12 cellular contexts compared by ENCODE assay signal in genomic region chr22:21815958-21816357, GRCh38. TPM values are rescaled to one million over a fixed set of nuclear protein-coding genes. Genes with fewer than 3 reads are reported as not detected.
DNase-seq lines count a peak whose midpoint lies in the region; ATAC-seq, FAIRE-seq and TF ChIP-seq lines count a peak whose summit lies in the region.
"Had no signal": no experiment of that assay in that cellular context is flagged by ENCODE, and none has a peak within 500 bp of the region (broad histone marks: within the 10 kb centered on the region; RNA-seq: fewer than 3 reads in every experiment).

No MANE protein-coding gene starts in this region.

- ATAC-seq in stimulated activated effector memory CD8-positive, alpha-beta T cell treated with anti-CD3 and anti-CD28 coated beads, Interleukin-12 subunit alpha, Interleukin-12 subunit beta, amount 100 ng/mL, for 72 hours: no peak

- H3K36me3 Mint-ChIP-seq in T-helper 2 cell treated with Interferon-gamma antibody and Interleukin-4, amounts not matched to agents 5 μg/mL and 100 μg/mL, for 36 hours (ENCODE audit: low read depth): peaks cover 15% of the 10 kb centered on the region
- H3K36me3 Mint-ChIP-seq in stimulated activated effector memory CD8-positive, alpha-beta T cell treated with anti-CD3 and anti-CD28 coated beads, Interleukin-12 subunit alpha, Interleukin-12 subunit beta, amount 100 ng/mL, for 72 hours: peaks cover 28% of the 10 kb centered on the region

- FAIRE-seq in RCC 7860 (lab: Jason Lieb, UNC): no peak
- FAIRE-seq: A549 had no signal

- H3K27me3 ChIP-seq in esophagus muscularis mucosa: no peaks in the 10 kb centered on the region

- H3K27me3 Mint-ChIP-seq in T-helper 2 cell treated with Interferon-gamma antibody and Interleukin-4, amounts not matched to agents 5 μg/mL and 100 μg/mL, for 36 hours (ENCODE audit: low read depth): no peaks in the 10 kb centered on the region

- TF ChIP-seq CTCF in esophagus muscularis mucosa (IDR thresholded peaks at IDR 0.05): no peak

- peak overlapping the region; percentile 26; the same call in 1 of the 2 replicates for H3K27ac ChIP-seq in SK-N-MC
- H3K27ac ChIP-seq in esophagus muscularis mucosa (replicated peaks in 1 of 4): peak overlapping the region in 3 of 4 donors; percentile 21 to 61 (median 44)
- H3K27ac ChIP-seq: A549 had no signal

- peak overlapping the region; percentile 93 for H3K27ac Mint-ChIP-seq in T-helper 2 cell treated with Interferon-gamma antibody and Interleukin-4, amounts not matched to agents 5 μg/mL and 100 μg/mL, for 36 hours
- H3K27ac Mint-ChIP-seq in stimulated activated effector memory CD8-positive, alpha-beta T cell treated with anti-CD3 and anti-CD28 coated beads, Interleukin-12 subunit alpha, Interleukin-12 subunit beta, amount 100 ng/mL, for 72 hours: peak overlapping the region; percentile 97

- no peak overlapping the region for H3K9ac ChIP-seq in SK-N-MC (ENCODE audit: insufficient read length)
- H3K9ac ChIP-seq: KMS-11 had no signal

- intact Hi-C loops in esophagus muscularis mucosa (cut with DNase I): no loop called here

- peak overlapping the region; percentile 59 for H3K4me3 Mint-ChIP-seq in T-helper 2 cell treated with Interferon-gamma antibody and Interleukin-4, amounts not matched to agents 5 μg/mL and 100 μg/mL, for 36 hours
- H3K4me3 Mint-ChIP-seq in stimulated activated effector memory CD8-positive, alpha-beta T cell treated with anti-CD3 and anti-CD28 coated beads, Interleukin-12 subunit alpha, Interleukin-12 subunit beta, amount 100 ng/mL, for 72 hours: peak overlapping the region; percentile 67

- 0 out of 2 replicates have a peak, but pooled peaks cover under 1% of the 10 kb centered on the region for H3K36me3 ChIP-seq in SK-N-MC (ENCODE audit: insufficient read depth, low read length)
- H3K36me3 ChIP-seq in esophagus muscularis mucosa: no peaks in the 10 kb centered on the region

- TF ChIP-seq POLR2A in esophagus muscularis mucosa (IDR thresholded peaks at IDR 0.05; ENCODE audit: low read depth): no peak

- H3K9me3 Mint-ChIP-seq in T-helper 2 cell treated with Interferon-gamma antibody and Interleukin-4, amounts not matched to agents 5 μg/mL and 100 μg/mL, for 36 hours: no peaks in the 10 kb centered on the region
- no peaks in the 10 kb centered on the region for H3K9me3 Mint-ChIP-seq in stimulated activated effector memory CD8-positive, alpha-beta T cell treated with anti-CD3 and anti-CD28 coated beads, Interleukin-12 subunit alpha, Interleukin-12 subunit beta, amount 100 ng/mL, for 72 hours

- no peak for TF ChIP-seq EP300 in esophagus muscularis mucosa (IDR thresholded peaks at IDR 0.05)

- H3K9me3 ChIP-seq in SK-N-MC (ENCODE audit: low read depth, low read length) (no peaks in the 10 kb centered on the region; the same call in 1 of the 2 replicates), esophagus muscularis mucosa (no peaks in the 10 kb centered on the region)

- H3K4me3 ChIP-seq in SK-N-MC (peak overlapping the region; percentile 14), esophagus muscularis mucosa (no peak overlapping the region)
- H3K4me3 ChIP-seq: A549 had no signal

- H3K4me1 ChIP-seq in esophagus muscularis mucosa: peaks cover 32 to 65% (median 55%) of the 10 kb centered on the region in 4 donors

- DNase-seq in T-helper 2 cell treated with Interferon-gamma antibody and Interleukin-4, amounts not matched to agents 5 μg/mL and 100 μg/mL, for 36 hours (ENCODE audit: low spot score): no peak
- DNase-seq in T-helper 2 cell (no peak), SK-N-MC (ENCODE audit: low read depth, low spot score) (no peak), esophagus muscularis mucosa (ENCODE audit: extremely low spot score) (no peak), NCI-H524 treated with DMSO at 0.1 percent for 48 hours (lab: John Stamatoyannopoulos, UW) (no peak), NCI-H345 (lab: John Stamatoyannopoulos, UW) (no peak), RCC 7860 (ENCODE audit: low spot score) (no peak)
- no peak for DNase-seq in stimulated activated effector memory CD8-positive, alpha-beta T cell treated with anti-CD3 and anti-CD28 coated beads, Interleukin-12 subunit alpha, Interleukin-12 subunit beta, amount 100 ng/mL, for 72 hours (ENCODE audit: low spot score in 2 of 2)
- DNase-seq: activated T-cell treated with anti-CD3 and anti-CD28 coated beads, Interleukin-2, amount 50 U/mL, for 48 hours; posterior cingulate gyrus had no signal

- H3K4me1 Mint-ChIP-seq in T-helper 2 cell treated with Interferon-gamma antibody and Interleukin-4, amounts not matched to agents 5 μg/mL and 100 μg/mL, for 36 hours (ENCODE audit: low read depth): peaks cover 44% of the 10 kb centered on the region
- peaks cover 67% of the 10 kb centered on the region for H3K4me1 Mint-ChIP-seq in stimulated activated effector memory CD8-positive, alpha-beta T cell treated with anti-CD3 and anti-CD28 coated beads, Interleukin-12 subunit alpha, Interleukin-12 subunit beta, amount 100 ng/mL, for 72 hours

- 88% methylated on average over 2 of the region's 2 CpGs for WGBS in esophagus muscularis mucosa

RNA-seq across cellular contexts. Expression of gene MAPK1, which starts 51.5 kb away (rescaled TPM):
- total RNA-seq in esophagus muscularis mucosa: 10 to 100 TPM; 44.9 to 87.2 (median 63.5) TPM
